Comparison of ENCODE assay signal across 8 cellular contexts in genomic region chr9:110255417-110256141, GRCh38. TPM values are rescaled to one million over a fixed set of nuclear protein-coding genes. Genes with fewer than 3 reads are reported as not detected.
DNase-seq lines count a peak whose midpoint lies in the region; ATAC-seq, FAIRE-seq and TF ChIP-seq lines count a peak whose summit lies in the region.

No MANE protein-coding gene starts in this region.

- H3K4me3 Mint-ChIP-seq in activated CD4-positive, alpha-beta T cell treated with anti-CD3 and anti-CD28 coated beads for 36 hours = peak overlapping the region; percentile 95

- H3K27ac Mint-ChIP-seq in activated CD4-positive, alpha-beta T cell treated with anti-CD3 and anti-CD28 coated beads for 36 hours = peak overlapping the region; percentile 99

- peak; percentile 32 for ATAC-seq in activated CD4-positive, alpha-beta T cell treated with anti-CD3 and anti-CD28 coated beads for 36 hours
- ATAC-seq in left lung = peak; percentile 62
- ATAC-seq in HG03378 (IDR thresholded peaks at IDR 0.05; ENCODE audit: unreplicated experiment) = no peak

- no peaks in the 10 kb centered on the region for H3K27me3 Mint-ChIP-seq in activated CD4-positive, alpha-beta T cell treated with anti-CD3 and anti-CD28 coated beads for 36 hours

- peak overlapping the region; percentile 96 for H3K4me2 ChIP-seq in Loucy (ENCODE audit: low read depth, low read length, poor library complexity, severe bottlenecking)

- intact Hi-C loops in activated CD4-positive, alpha-beta T cell treated with anti-CD3 and anti-CD28 coated beads for 36 hours (cut with DNase I, micrococcal nuclease) = loop anchor here (1.0 to 10.0 kb wide), 14 partner anchors 107 to 1669 kb away; partner anchors contain the start of genes CTNNAL1 (in 1 of the 2), DNAJC25 (in 1 of the 2) and TMEM245 (in 1 of the 2)
- intact Hi-C loops in left lung (cut with DNase I) = no loop called here

- DNase-seq in H54 (ENCODE audit: insufficient read length, low spot score) = peak; percentile 80
- DNase-seq in activated CD4-positive, alpha-beta T cell treated with anti-CD3 and anti-CD28 coated beads for 36 hours = peak; percentile 82
- DNase-seq in left lung = peak; percentile 75 to 92
- DNase-seq in stimulated activated CD4-positive, alpha-beta T cell treated with anti-CD3 and anti-CD28 coated beads, Interleukin-2, amount 100 ng/mL, for 24 hours = peak; percentile 57 to 73

- no peak for TF ChIP-seq CTCF in Loucy (conservative IDR thresholded peaks at IDR 0.05; ENCODE audit: low read length)
- TF ChIP-seq CTCF in left lung (IDR thresholded peaks at IDR 0.05) = no peak

- peak overlapping the region; percentile 82 for H2AFZ ChIP-seq in Loucy (ENCODE audit: low read length)

- no peaks in the 10 kb centered on the region for H3F3A ChIP-seq in Loucy (ENCODE audit: low read depth)

- TF ChIP-seq POLR2A in H54 (IDR thresholded peaks at IDR 0.05; ENCODE audit: low read depth, low read length) = peak; percentile 38; the same call in 1 of the 2 replicates

- H3K9me3 ChIP-seq in Loucy (ENCODE audit: insufficient read depth, low read depth, low read length) (no peaks in the 10 kb centered on the region), left lung (no peaks in the 10 kb centered on the region)

- peaks cover 57% of the 10 kb centered on the region for H3K79me2 ChIP-seq in Loucy (ENCODE audit: insufficient read depth, low read length)

- H3K27me3 ChIP-seq in Loucy (ENCODE audit: insufficient read depth, low read length, poor library complexity, severe bottlenecking) = peaks cover 4% of the 10 kb centered on the region
- H3K27me3 ChIP-seq in left lung = no peaks in the 10 kb centered on the region

- peaks cover 43% of the 10 kb centered on the region for H3K36me3 Mint-ChIP-seq in activated CD4-positive, alpha-beta T cell treated with anti-CD3 and anti-CD28 coated beads for 36 hours (ENCODE audit: low read depth)

- H3K27ac ChIP-seq in cingulate gyrus (ENCODE audit: low read depth, low read length) (peak overlapping the region; percentile 73), left lung (peak overlapping the region; percentile 91 to 93)

- H3K9me3 Mint-ChIP-seq in activated CD4-positive, alpha-beta T cell treated with anti-CD3 and anti-CD28 coated beads for 36 hours (ENCODE audit: low read depth) = no peaks in the 10 kb centered on the region

- H4K20me1 ChIP-seq in Loucy (ENCODE audit: insufficient read depth, low read length, poor library complexity, severe bottlenecking) = peaks cover 54% of the 10 kb centered on the region

- peaks cover 61% of the 10 kb centered on the region for H3K4me1 Mint-ChIP-seq in activated CD4-positive, alpha-beta T cell treated with anti-CD3 and anti-CD28 coated beads for 36 hours

- no peak for FAIRE-seq in H54 (lab: Jason Lieb, UNC)

- no peaks in the 10 kb centered on the region for H3K9me2 ChIP-seq in Loucy (replicated peaks; ENCODE audit: low read depth, low read length)

- CTCF ChIA-PET in activated CD4-positive, alpha-beta T cell treated with anti-CD3 and anti-CD28 coated beads for 36 hours (lab: Charles Lee) = no interaction called here

- H3K4me1 ChIP-seq in Loucy (ENCODE audit: insufficient read depth, low read length, poor library complexity, severe bottlenecking) = peaks cover 51% of the 10 kb centered on the region
- H3K4me1 ChIP-seq in left lung = peaks cover 16 to 61% of the 10 kb centered on the region in 2 donors

- H3K9ac ChIP-seq in Loucy (ENCODE audit: low read depth, low read length, poor library complexity, severe bottlenecking) = peak overlapping the region; percentile 85

- H3K4me3 ChIP-seq in GM08714 (ENCODE audit: low read length) (peak overlapping the region; percentile 74), Loucy (ENCODE audit: low read length, poor library complexity, severe bottlenecking) (peak overlapping the region; percentile 83), left lung (peak overlapping the region; percentile 75 to 90)

- POLR2A ChIA-PET in activated CD4-positive, alpha-beta T cell treated with anti-CD3 and anti-CD28 coated beads for 36 hours (lab: Charles Lee) = interaction anchor here (1.2 to 1.6 kb wide), 2 partner anchors 13 to 107 kb away, joined by 4 to 6 read pairs; no protein-coding TSS in a partner anchor

- H3K36me3 ChIP-seq in Loucy (ENCODE audit: insufficient read depth, low read length) = peaks cover 2% of the 10 kb centered on the region; the same call in 1 of the 2 replicates
- peaks cover 0 to 5% of the 10 kb centered on the region in 2 donors for H3K36me3 ChIP-seq in left lung

RNA-seq across cellular contexts. Expression of gene TXN, which starts 0.7 kb away (rescaled TPM):
- total RNA-seq in activated CD4-positive, alpha-beta T cell treated with anti-CD3 and anti-CD28 coated beads for 36 hours = 100 to 1,000 TPM; 449 to 553 TPM
- total RNA-seq in left lung = 100 to 1,000 TPM; 199 to 308 TPM

RNA-seq across cellular contexts. Expression of gene C9orf152, which starts 47.6 kb away (rescaled TPM):
- total RNA-seq in activated CD4-positive, alpha-beta T cell treated with anti-CD3 and anti-CD28 coated beads for 36 hours = not detected
- 10 to 100 TPM; 12.5 to 19.5 TPM for total RNA-seq in left lung

Comparison
In these comparisons a context has a peak if more than half of its experiments do, and no peak if none do; other contexts are left out.
1. RNA of gene C9orf152, which starts 47.6 kb away (total RNA-seq): 12.5 to 19.5 TPM in left lung; not detected in activated CD4-positive, alpha-beta T cell treated with anti-CD3 and anti-CD28 coated beads for 36 hours; every median in the first group is over 10 times any median in the second.
2. intact Hi-C loops: an anchor here in activated CD4-positive, alpha-beta T cell treated with anti-CD3 and anti-CD28 coated beads for 36 hours (1.0 to 10.0 kb wide); none called in left lung.
3. Peak in every context shown above with its lines, with median percentiles within 50 percentile points of each other: H3K4me3 ChIP-seq and DNase-seq.